14 cellular contexts compared by ENCODE assay signal in the genomic region with DNA sequence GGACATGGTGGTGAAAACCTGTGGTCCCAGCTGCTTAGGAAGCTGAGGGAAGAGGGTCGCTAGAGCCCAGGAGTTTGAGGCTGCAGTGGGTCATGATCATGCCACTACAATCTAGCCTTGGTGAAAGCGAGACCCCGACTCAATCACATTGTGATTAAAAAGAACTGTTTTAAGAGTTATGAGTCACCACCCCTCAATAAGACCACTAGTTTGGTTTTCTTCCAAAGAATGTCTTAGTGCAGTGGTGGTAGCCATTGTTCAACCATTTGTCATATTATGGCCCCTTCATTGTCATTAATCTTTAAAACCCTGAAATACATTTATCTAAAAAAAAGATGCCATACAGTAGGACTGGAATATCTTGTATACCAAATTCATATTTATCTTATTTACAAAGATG. TPM values are rescaled to one million over a fixed set of nuclear protein-coding genes. Genes with fewer than 3 reads are reported as not detected.
DNase-seq lines count a peak whose midpoint lies in the region; ATAC-seq and TF ChIP-seq lines count a peak whose summit lies in the region.
"Had no signal": no experiment of that assay in that cellular context is flagged by ENCODE, and none has a peak within 500 bp of the region (broad histone marks: within the 10 kb centered on the region; RNA-seq: fewer than 3 reads in every experiment).

No MANE protein-coding gene starts in this region.

- CTCF ChIA-PET in activated CD8-positive, alpha-beta memory T cell treated with anti-CD3 and anti-CD28 coated beads, Interleukin-2, amount 10 ng/mL, durations not matched to agents 7 days and 5 days (lab: Charles Lee), result no interaction called here

- no peak for TF ChIP-seq CTCF in astrocyte of the cerebellum (IDR thresholded peaks at IDR 0.05; ENCODE audit: low read depth, low read length, missing control alignments)

- peaks cover 6% of the 10 kb centered on the region for H3K4me1 Mint-ChIP-seq in activated CD8-positive, alpha-beta memory T cell treated with anti-CD3 and anti-CD28 coated beads, Interleukin-2, amount 10 ng/mL, durations not matched to agents 7 days and 5 days
- no peaks in the 10 kb centered on the region for H3K4me1 Mint-ChIP-seq in naive thymus-derived CD8-positive, alpha-beta T cell
- H3K4me1 Mint-ChIP-seq: CD4-positive, CD25-positive, alpha-beta regulatory T cell had no signal

- POLR2A ChIA-PET in naive thymus-derived CD8-positive, alpha-beta T cell (lab: Charles Lee), result no interaction called here

- in situ Hi-C loops in astrocyte of the cerebellum (cut with HindIII; ENCODE audit: low sequenced_read_pairs), result no loop called here

- no peaks in the 10 kb centered on the region for H3K27me3 Mint-ChIP-seq in activated CD8-positive, alpha-beta memory T cell treated with anti-CD3 and anti-CD28 coated beads, Interleukin-2, amount 10 ng/mL, durations not matched to agents 7 days and 5 days
- H3K27me3 Mint-ChIP-seq in naive thymus-derived CD8-positive, alpha-beta T cell, result no peaks in the 10 kb centered on the region
- H3K27me3 Mint-ChIP-seq: CD4-positive, CD25-positive, alpha-beta regulatory T cell had no signal

- ATAC-seq in activated CD8-positive, alpha-beta memory T cell treated with anti-CD3 and anti-CD28 coated beads, Interleukin-2, amount 10 ng/mL, durations not matched to agents 7 days and 5 days, result no peak
- ATAC-seq in naive thymus-derived CD8-positive, alpha-beta T cell, result no peak
- ATAC-seq: K562 had no signal

- H3K9me3 Mint-ChIP-seq in activated CD8-positive, alpha-beta memory T cell treated with anti-CD3 and anti-CD28 coated beads, Interleukin-2, amount 10 ng/mL, durations not matched to agents 7 days and 5 days (ENCODE audit: low read depth), result no peaks in the 10 kb centered on the region
- H3K9me3 Mint-ChIP-seq in naive thymus-derived CD8-positive, alpha-beta T cell, result no peaks in the 10 kb centered on the region
- H3K9me3 Mint-ChIP-seq: CD4-positive, CD25-positive, alpha-beta regulatory T cell; H9 had no signal

- H3K4me3 Mint-ChIP-seq in activated CD8-positive, alpha-beta memory T cell treated with anti-CD3 and anti-CD28 coated beads, Interleukin-2, amount 10 ng/mL, durations not matched to agents 7 days and 5 days, result no peak overlapping the region
- no peak overlapping the region for H3K4me3 Mint-ChIP-seq in naive thymus-derived CD8-positive, alpha-beta T cell
- H3K4me3 Mint-ChIP-seq: CD4-positive, CD25-positive, alpha-beta regulatory T cell; H9 had no signal

- no peak for DNase-seq in activated CD8-positive, alpha-beta memory T cell treated with anti-CD3 and anti-CD28 coated beads, Interleukin-2, amount 10 ng/mL, durations not matched to agents 7 days and 5 days
- no peak for DNase-seq in activated CD8-positive, alpha-beta memory T cell treated with anti-CD3 and anti-CD28 coated beads, Interleukin-2, amount 50 U/mL, for 4 hours
- DNase-seq in HT1080 (ENCODE audit: low read depth) (peak; percentile 31), astrocyte of the cerebellum (ENCODE audit: low read depth) (peak; percentile 16), HPDE6-E6E7 (ENCODE audit: extremely low spot score) (no peak), GDM1 (lab: John Stamatoyannopoulos, UW) (no peak)
- DNase-seq in naive thymus-derived CD8-positive, alpha-beta T cell, result no peak
- DNase-seq: AML-193; CD4-positive, CD25-positive, alpha-beta regulatory T cell; DMS53; GOT3; H9 had no signal

- peaks cover 62% of the 10 kb centered on the region for H3K36me3 Mint-ChIP-seq in activated CD8-positive, alpha-beta memory T cell treated with anti-CD3 and anti-CD28 coated beads, Interleukin-2, amount 10 ng/mL, durations not matched to agents 7 days and 5 days
- peaks cover 0 to 50% (median 18%) of the 10 kb centered on the region in 3 donors for H3K36me3 Mint-ChIP-seq in naive thymus-derived CD8-positive, alpha-beta T cell

- no peak overlapping the region for H3K4me3 ChIP-seq in astrocyte of the cerebellum (ENCODE audit: low read depth, low read length)
- H3K4me3 ChIP-seq: BLaER1, K562 had no signal

- peak overlapping the region; percentile 12 for H3K27ac Mint-ChIP-seq in activated CD8-positive, alpha-beta memory T cell treated with anti-CD3 and anti-CD28 coated beads, Interleukin-2, amount 10 ng/mL, durations not matched to agents 7 days and 5 days
- no peak overlapping the region for H3K27ac Mint-ChIP-seq in naive thymus-derived CD8-positive, alpha-beta T cell
- H3K27ac Mint-ChIP-seq: H9 had no signal

RNA-seq across cellular contexts. Expression of gene BLM, which starts 48.8 kb away (rescaled TPM):
- total RNA-seq in activated CD8-positive, alpha-beta memory T cell treated with anti-CD3 and anti-CD28 coated beads, Interleukin-2, amount 10 ng/mL, durations not matched to agents 7 days and 5 days, result 10 to 100 TPM; 83.4 to 92.7 TPM
- total RNA-seq in HT1080 (2014; rRNA removed; shearing (Covaris generic)), result 13.1 and 16.1 TPM in 2 replicates
- 6.7 and 7.0 TPM in 2 replicates for polyA plus RNA-seq in HT1080 (2015; cell fraction: cytosol; rRNA removed)
- polyA plus RNA-seq in HT1080 (2015; cell fraction: nucleus; rRNA removed), result 22.0 and 25.6 TPM in 2 replicates
- 1 to 10 TPM; 5.9 to 7.1 TPM for total RNA-seq in naive thymus-derived CD8-positive, alpha-beta T cell
- polyA plus RNA-seq in naive thymus-derived CD8-positive, alpha-beta T cell, result 1 to 10 TPM; 2.6 to 4.1 (median 4.1) TPM

Comparison
In these comparisons a context has a peak if more than half of its experiments do, and no peak if none do; other contexts are left out.
1. DNase-seq: peak in HT1080 (single experiment) and astrocyte of the cerebellum (single experiment); none in activated CD8-positive, alpha-beta memory T cell treated with anti-CD3 and anti-CD28 coated beads, Interleukin-2, amount 10 ng/mL, durations not matched to agents 7 days and 5 days (single experiment), activated CD8-positive, alpha-beta memory T cell treated with anti-CD3 and anti-CD28 coated beads, Interleukin-2, amount 50 U/mL, for 4 hours (single experiment), HPDE6-E6E7 (single experiment), GDM1 (single experiment) and naive thymus-derived CD8-positive, alpha-beta T cell (0 of 10).